In the genomic region with DNA sequence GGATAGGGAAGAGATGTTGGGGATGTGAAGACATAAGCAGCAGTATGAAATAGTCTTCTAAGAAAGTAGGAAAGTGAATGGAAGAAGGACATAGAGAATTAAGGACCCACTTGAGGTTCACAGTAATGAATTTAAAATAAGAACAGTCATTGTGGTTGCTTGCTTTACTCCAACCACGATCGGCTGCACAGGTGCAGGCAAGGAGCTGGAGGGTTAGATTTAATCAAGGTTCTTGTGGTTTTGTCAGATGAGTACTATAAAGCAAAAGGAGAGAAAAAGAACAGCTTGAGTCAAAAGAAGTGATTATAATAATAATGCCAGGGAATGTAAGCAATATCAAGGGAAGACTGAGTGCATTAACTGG, we compare ENCODE assay signal across 8 cellular contexts. TPM values are rescaled to one million over a fixed set of nuclear protein-coding genes. Genes with fewer than 3 reads are reported as not detected.
DNase-seq lines count a peak whose midpoint lies in the region; ATAC-seq lines count a peak whose summit lies in the region.

No MANE protein-coding gene starts in this region.

- H3K4me1 Mint-ChIP-seq in naive thymus-derived CD4-positive, alpha-beta T cell: peaks cover 18 to 43% (median 33%) of the 10 kb centered on the region in 7 donors

- peak overlapping the region; percentile 39 for H3K4me2 ChIP-seq in BLaER1

- H3K4me1 ChIP-seq in BLaER1: peaks cover 23% of the 10 kb centered on the region
- H3K4me1 ChIP-seq in naive thymus-derived CD4-positive, alpha-beta T cell (ENCODE audit: control insufficient read depth in 2 of 2, insufficient read depth in 2 of 2, low read length in 2 of 2): peaks cover 0 to 18% of the 10 kb centered on the region in 2 donors

- peaks cover 0 to 18% (median 10%) of the 10 kb centered on the region in 5 donors for H3K36me3 Mint-ChIP-seq in naive thymus-derived CD4-positive, alpha-beta T cell

- no peaks in the 10 kb centered on the region for H3K9me3 ChIP-seq in BLaER1
- no peaks in the 10 kb centered on the region for H3K9me3 ChIP-seq in naive thymus-derived CD4-positive, alpha-beta T cell (ENCODE audit: control insufficient read depth in 2 of 3, low read length in 3 of 3)

- intact Hi-C loops in naive thymus-derived CD4-positive, alpha-beta T cell (cut with micrococcal nuclease): loop anchor here (1.0 to 5.0 kb wide), 6 partner anchors 14 to 210 kb away; a partner anchor contains a TSS

- no peaks in the 10 kb centered on the region for H3K9me3 Mint-ChIP-seq in naive thymus-derived CD4-positive, alpha-beta T cell

- H3K9ac ChIP-seq in BLaER1: no peak overlapping the region

- no peaks in the 10 kb centered on the region for H3K27me3 ChIP-seq in BLaER1
- H3K27me3 ChIP-seq in naive thymus-derived CD4-positive, alpha-beta T cell (ENCODE audit: control insufficient read depth in 2 of 2, insufficient read depth in 2 of 2, low read length in 2 of 2): no peaks in the 10 kb centered on the region

- H4K20me1 ChIP-seq in BLaER1: no peaks in the 10 kb centered on the region

- DNase-seq in RPMI7951 (ENCODE audit: low read depth) (peak; percentile 15), activated T-helper 1 cell treated with Interleukin-2 at 50 U/mL for 16 hours (ENCODE audit: low read depth) (peak; percentile 3), NCI-H1694 (lab: John Stamatoyannopoulos, UW) (no peak), NCI-H446 treated with DMSO at 0.1 percent for 48 hours (lab: John Stamatoyannopoulos, UW) (no peak)
- DNase-seq in naive thymus-derived CD4-positive, alpha-beta T cell: peak in 7 of 9 donors; percentile 49 to 74 (median 61)

- H3K27ac ChIP-seq in BLaER1: no peak overlapping the region; the same call in 1 of the 2 replicates
- H3K27ac ChIP-seq in naive thymus-derived CD4-positive, alpha-beta T cell (ENCODE audit: low read depth, low read length): peak overlapping the region; percentile 36

- no peaks in the 10 kb centered on the region for H3K27me3 Mint-ChIP-seq in naive thymus-derived CD4-positive, alpha-beta T cell

- H3K4me3 Mint-ChIP-seq in naive thymus-derived CD4-positive, alpha-beta T cell: peak overlapping the region; percentile 8 to 77 (median 60)

- H3K36me3 ChIP-seq in BLaER1: peaks cover 42% of the 10 kb centered on the region
- peaks cover 0 to 25% (median 0%) of the 10 kb centered on the region in 3 experiments for H3K36me3 ChIP-seq in naive thymus-derived CD4-positive, alpha-beta T cell (ENCODE audit: control insufficient read depth in 2 of 3, insufficient read depth in 3 of 3, low read length in 3 of 3)

- peak overlapping the region; percentile 43 to 89 (median 85) for H3K27ac Mint-ChIP-seq in naive thymus-derived CD4-positive, alpha-beta T cell

- CTCF ChIA-PET in naive thymus-derived CD4-positive, alpha-beta T cell (lab: Charles Lee): interaction anchor here (0.6 kb wide), 1 partner anchor 818 kb away, joined by 6 read pairs; no protein-coding TSS in a partner anchor

- H3K4me3 ChIP-seq in BLaER1: no peak overlapping the region
- no peak overlapping the region for H3K4me3 ChIP-seq in naive thymus-derived CD4-positive, alpha-beta T cell (ENCODE audit: low read length)

- POLR2A ChIA-PET in naive thymus-derived CD4-positive, alpha-beta T cell (lab: Charles Lee): interaction anchor here (1.0 to 2.3 kb wide), 3 partner anchors 47 to 82 kb away, joined by 3 to 16 read pairs (median 3); a partner anchor contains a TSS

- ATAC-seq in naive thymus-derived CD4-positive, alpha-beta T cell: peak; percentile 95
- no peak for ATAC-seq in GM19351 (IDR thresholded peaks at IDR 0.05; ENCODE audit: unreplicated experiment)
- no peak for ATAC-seq in HG02642 (IDR thresholded peaks at IDR 0.05; ENCODE audit: poor library complexity, unreplicated experiment)

RNA-seq across cellular contexts. Expression of a gene that starts 46.1 kb away (rescaled TPM):
- 68.7 and 70.0 TPM in 2 replicates for total RNA-seq in RPMI7951 (2014; rRNA removed; shearing (Covaris generic))
- 100 to 1,000 TPM; 105 to 171 (median 137) TPM for total RNA-seq in naive thymus-derived CD4-positive, alpha-beta T cell
- polyA plus RNA-seq in naive thymus-derived CD4-positive, alpha-beta T cell: 10 to 100 TPM; 65.0 to 66.7 TPM

Comparison
In these comparisons a context has a peak if more than half of its experiments do, and no peak if none do; other contexts are left out.
1. DNase-seq: peak in RPMI7951 (single experiment), activated T-helper 1 cell treated with Interleukin-2 at 50 U/mL for 16 hours (single experiment) and naive thymus-derived CD4-positive, alpha-beta T cell (7 of 9); none in NCI-H1694 (single experiment) and NCI-H446 treated with DMSO at 0.1 percent for 48 hours (single experiment).